ENCODE assay signal across 20 cellular contexts in genomic region chr5:41349846-41350245, GRCh38.
DNase-seq lines count a peak whose midpoint lies in the region; ATAC-seq and TF ChIP-seq lines count a peak whose summit lies in the region.
"Had no signal": no experiment of that assay in that cellular context is flagged by ENCODE, and none has a peak within 500 bp of the region (broad histone marks: within the 10 kb centered on the region; RNA-seq: fewer than 3 reads in every experiment).

No MANE protein-coding gene starts in this region.

- TF ChIP-seq EP300 in suprapubic skin (IDR thresholded peaks at IDR 0.05), result no peak

- ATAC-seq in Right ventricle myocardium inferior (peak; percentile 61), heart right ventricle (peak in 5 of 8 donors; percentile 25 to 53 (median 44)), left ventricle myocardium superior (peak; percentile 66), GM19463 (IDR thresholded peaks at IDR 0.05; ENCODE audit: unreplicated experiment) (no peak)
- ATAC-seq: CD8-positive, alpha-beta T cell; HCT116 had no signal

- CTCF ChIA-PET in activated naive CD4-positive, alpha-beta T cell treated with anti-CD3 and anti-CD28 coated beads for 36 hours (lab: Charles Lee), result no interaction called here

- H3K4me1 Mint-ChIP-seq in activated naive CD4-positive, alpha-beta T cell treated with anti-CD3 and anti-CD28 coated beads for 36 hours (ENCODE audit: low read depth), result no peaks in the 10 kb centered on the region
- H3K4me1 Mint-ChIP-seq: B cell; CD4-positive, CD25-positive, alpha-beta regulatory T cell; H9 had no signal

- no peaks in the 10 kb centered on the region for H3K27me3 Mint-ChIP-seq in activated naive CD4-positive, alpha-beta T cell treated with anti-CD3 and anti-CD28 coated beads for 36 hours (ENCODE audit: low read depth)
- H3K27me3 Mint-ChIP-seq: CD4-positive, CD25-positive, alpha-beta regulatory T cell had no signal

- TF ChIP-seq CTCF in heart right ventricle (IDR thresholded peaks at IDR 0.05), result no peak
- no peak for TF ChIP-seq CTCF in testis (IDR thresholded peaks at IDR 0.05)
- no peak for TF ChIP-seq CTCF in suprapubic skin (IDR thresholded peaks at IDR 0.05)

- H3K27me3 ChIP-seq in heart right ventricle, result no peaks in the 10 kb centered on the region
- no peaks in the 10 kb centered on the region for H3K27me3 ChIP-seq in testis
- H3K27me3 ChIP-seq in suprapubic skin, result no peaks in the 10 kb centered on the region
- H3K27me3 ChIP-seq: BLaER1 had no signal

- TF ChIP-seq POLR2A in testis (IDR thresholded peaks at IDR 0.05), result no peak
- TF ChIP-seq POLR2A in suprapubic skin (IDR thresholded peaks at IDR 0.05), result no peak

- H3K4me3 ChIP-seq in heart right ventricle (no peak overlapping the region), testis (no peak overlapping the region), suprapubic skin (no peak overlapping the region)
- H3K4me3 ChIP-seq: BLaER1, GM23248 had no signal

- no peaks in the 10 kb centered on the region for H3K36me3 ChIP-seq in heart right ventricle
- no peaks in the 10 kb centered on the region for H3K36me3 ChIP-seq in testis (ENCODE audit: low read depth, missing control alignments)
- no peaks in the 10 kb centered on the region for H3K36me3 ChIP-seq in suprapubic skin
- H3K36me3 ChIP-seq: BLaER1 had no signal

- DNase-seq in Right ventricle myocardium inferior (ENCODE audit: missing footprints) (no peak), cardiac septum (ENCODE audit: low spot score) (no peak), heart right ventricle (no peak), left ventricle myocardium superior (no peak), testis (peak; percentile 31), suprapubic skin (ENCODE audit: low spot score in 2 of 2) (no peak)
- no peak for DNase-seq in activated naive CD4-positive, alpha-beta T cell treated with anti-CD3 and anti-CD28 coated beads for 36 hours
- DNase-seq: Caco-2; CD4-positive, CD25-positive, alpha-beta regulatory T cell; CD8-positive, alpha-beta T cell; DMS153; DND-41; GM23248; H9 had no signal

- H3K36me3 Mint-ChIP-seq in activated naive CD4-positive, alpha-beta T cell treated with anti-CD3 and anti-CD28 coated beads for 36 hours (ENCODE audit: low read depth), result no peaks in the 10 kb centered on the region
- H3K36me3 Mint-ChIP-seq: CD4-positive, CD25-positive, alpha-beta regulatory T cell; CD8-positive, alpha-beta T cell had no signal

- no peak overlapping the region for H3K27ac Mint-ChIP-seq in activated naive CD4-positive, alpha-beta T cell treated with anti-CD3 and anti-CD28 coated beads for 36 hours
- H3K27ac Mint-ChIP-seq: B cell; CD4-positive, CD25-positive, alpha-beta regulatory T cell; CD8-positive, alpha-beta T cell; H9 had no signal

- H3K9me3 ChIP-seq in heart right ventricle (no peaks in the 10 kb centered on the region), testis (no peaks in the 10 kb centered on the region), suprapubic skin (peaks cover 5% of the 10 kb centered on the region)
- H3K9me3 ChIP-seq: BLaER1, Caco-2 had no signal

- H3K27ac ChIP-seq in heart right ventricle (peak overlapping the region in 2 of 10 donors; percentile 3 to 24), testis (no peak overlapping the region), suprapubic skin (no peak overlapping the region)
- H3K27ac ChIP-seq: 22Rv1, BLaER1, C4-2B, GM23248 had no signal

- intact Hi-C loops in Right ventricle myocardium inferior (cut with DNase I), result loop anchor here (5.0 kb wide), 1 partner anchor 78 kb away; no protein-coding TSS in a partner anchor
- intact Hi-C loops in cardiac septum (cut with DNase I), result loop anchor here (5.0 kb wide), 1 partner anchor 443 kb away; the partner anchor contains the start of gene C7
- intact Hi-C loops in heart right ventricle (cut with DNase I), result loop anchor here in 2 of 10 donors (5.0 to 10.0 kb wide), 4 partner anchors 155 to 448 kb away; partner anchors contain the start of gene C7 (in 1 of the 2)
- intact Hi-C loops in left ventricle myocardium superior (cut with micrococcal nuclease), result no loop called here
- intact Hi-C loops in testis (cut with DNase I; ENCODE audit: low total_unique reads), result no loop called here
- intact Hi-C loops in activated naive CD4-positive, alpha-beta T cell treated with anti-CD3 and anti-CD28 coated beads for 36 hours (cut with micrococcal nuclease), result no loop called here

- H3K4me1 ChIP-seq in heart right ventricle (peaks cover 0 to 46% (median 18%) of the 10 kb centered on the region in 9 donors), testis (peaks cover 6% of the 10 kb centered on the region), suprapubic skin (no peaks in the 10 kb centered on the region)
- H3K4me1 ChIP-seq: BLaER1 had no signal

- WGBS in heart right ventricle, 2 donors, result 43 to 48% methylated on average over 4 of the region's 4 CpGs
- WGBS in testis, 2 donors, result 43 to 59% methylated on average over 4 of the region's 4 CpGs
- WGBS in suprapubic skin, result 70% methylated on average over 4 of the region's 4 CpGs

- H3K4me3 Mint-ChIP-seq in activated naive CD4-positive, alpha-beta T cell treated with anti-CD3 and anti-CD28 coated beads for 36 hours, result no peak overlapping the region
- H3K4me3 Mint-ChIP-seq: B cell; CD4-positive, CD25-positive, alpha-beta regulatory T cell; CD8-positive, alpha-beta T cell; H9 had no signal

- no peaks in the 10 kb centered on the region for H3K9me3 Mint-ChIP-seq in activated naive CD4-positive, alpha-beta T cell treated with anti-CD3 and anti-CD28 coated beads for 36 hours
- H3K9me3 Mint-ChIP-seq: CD8-positive, alpha-beta T cell; H9 had no signal

Comparison
In these comparisons a context has a peak if more than half of its experiments do, and no peak if none do; other contexts are left out.
1. intact Hi-C loops: an anchor here in Right ventricle myocardium inferior (5.0 kb wide) and cardiac septum (5.0 kb wide); none called in left ventricle myocardium superior, testis and activated naive CD4-positive, alpha-beta T cell treated with anti-CD3 and anti-CD28 coated beads for 36 hours.